26 cellular contexts compared by ENCODE assay signal in genomic region chr2:227036527-227036926, GRCh38.
"Had no signal": no experiment of that assay in that cellular context is flagged by ENCODE, and none has a peak within 500 bp of the region (broad histone marks: within the 10 kb centered on the region; RNA-seq: fewer than 3 reads in every experiment).

No MANE protein-coding gene starts in this region.

- H3K27ac ChIP-seq: esophagus muscularis mucosa, foreskin keratinocyte, gastroesophageal sphincter, heart left ventricle, hepatocyte, neural progenitor cell, parathyroid adenoma, right atrium auricular region, suprapubic skin, vagina had no signal

- DNase-seq: dermis blood vessel endothelial cell; effector memory CD4-positive, alpha-beta T cell; foreskin keratinocyte; heart left ventricle; kidney; natural killer cell; stimulated activated CD4-positive, alpha-beta T cell treated with anti-CD3 and anti-CD28 coated beads, Interleukin-12 subunit alpha, Interleukin-12 subunit beta, amount 100 ng/mL, for 4 hours; stimulated activated CD4-positive, alpha-beta T cell treated with anti-CD3 and anti-CD28 coated beads, Interleukin-1b, Interleukin-23, amount 100 ng/mL, for 48 hours; stimulated activated CD4-positive, alpha-beta T cell treated with anti-CD3 and anti-CD28 coated beads, Interleukin-4, amount 100 ng/mL, for 1 hour; stimulated activated CD8-positive, alpha-beta memory T cell treated with anti-CD3 and anti-CD28 coated beads, Interleukin-4, amount 100 ng/mL, for 48 hours; stimulated activated naive CD4-positive, alpha-beta T cell; stimulated activated naive CD8-positive, alpha-beta T cell treated with anti-CD3 and anti-CD28 coated beads, Interleukin-15, amount 100 ng/mL, for 72 hours; trophoblast cell had no signal

- H3K27me3 ChIP-seq: esophagus muscularis mucosa, foreskin keratinocyte, gastroesophageal sphincter, heart left ventricle, hepatocyte, neural progenitor cell, right atrium auricular region, suprapubic skin, vagina had no signal

- H3K27ac Mint-ChIP-seq: memory B cell; natural killer cell; neural progenitor cell; progenitor cell of endocrine pancreas; stimulated activated naive CD8-positive, alpha-beta T cell treated with anti-CD3 and anti-CD28 coated beads, Interleukin-15, amount 100 ng/mL, for 72 hours had no signal

- H3K9me3 ChIP-seq: esophagus muscularis mucosa, gastroesophageal sphincter, heart left ventricle, right atrium auricular region, suprapubic skin, vagina had no signal

- H3K4me1 ChIP-seq: foreskin keratinocyte, gastroesophageal sphincter, heart left ventricle, neural progenitor cell, right atrium auricular region, suprapubic skin, vagina had no signal

- H3K4me3 ChIP-seq: esophagus muscularis mucosa, gastroesophageal sphincter, heart left ventricle, hepatocyte, lung, neural progenitor cell, right atrium auricular region, smooth muscle cell, suprapubic skin, vagina had no signal

- H3K9me3 Mint-ChIP-seq: neural progenitor cell; stimulated activated naive CD8-positive, alpha-beta T cell treated with anti-CD3 and anti-CD28 coated beads, Interleukin-15, amount 100 ng/mL, for 72 hours had no signal

- H3K36me3 ChIP-seq: esophagus muscularis mucosa, gastroesophageal sphincter, neural progenitor cell, right atrium auricular region, suprapubic skin, vagina had no signal

- FAIRE-seq: endothelial cell of umbilical vein, kidney had no signal

- H3K36me3 Mint-ChIP-seq: natural killer cell, neural progenitor cell had no signal

- H3K4me1 Mint-ChIP-seq: memory B cell; neural progenitor cell; stimulated activated naive CD8-positive, alpha-beta T cell treated with anti-CD3 and anti-CD28 coated beads, Interleukin-15, amount 100 ng/mL, for 72 hours had no signal

- H3K27me3 Mint-ChIP-seq: memory B cell had no signal

- H3K4me3 Mint-ChIP-seq: memory B cell; natural killer cell; neural progenitor cell; stimulated activated naive CD8-positive, alpha-beta T cell treated with anti-CD3 and anti-CD28 coated beads, Interleukin-15, amount 100 ng/mL, for 72 hours had no signal
